In the genomic region with DNA sequence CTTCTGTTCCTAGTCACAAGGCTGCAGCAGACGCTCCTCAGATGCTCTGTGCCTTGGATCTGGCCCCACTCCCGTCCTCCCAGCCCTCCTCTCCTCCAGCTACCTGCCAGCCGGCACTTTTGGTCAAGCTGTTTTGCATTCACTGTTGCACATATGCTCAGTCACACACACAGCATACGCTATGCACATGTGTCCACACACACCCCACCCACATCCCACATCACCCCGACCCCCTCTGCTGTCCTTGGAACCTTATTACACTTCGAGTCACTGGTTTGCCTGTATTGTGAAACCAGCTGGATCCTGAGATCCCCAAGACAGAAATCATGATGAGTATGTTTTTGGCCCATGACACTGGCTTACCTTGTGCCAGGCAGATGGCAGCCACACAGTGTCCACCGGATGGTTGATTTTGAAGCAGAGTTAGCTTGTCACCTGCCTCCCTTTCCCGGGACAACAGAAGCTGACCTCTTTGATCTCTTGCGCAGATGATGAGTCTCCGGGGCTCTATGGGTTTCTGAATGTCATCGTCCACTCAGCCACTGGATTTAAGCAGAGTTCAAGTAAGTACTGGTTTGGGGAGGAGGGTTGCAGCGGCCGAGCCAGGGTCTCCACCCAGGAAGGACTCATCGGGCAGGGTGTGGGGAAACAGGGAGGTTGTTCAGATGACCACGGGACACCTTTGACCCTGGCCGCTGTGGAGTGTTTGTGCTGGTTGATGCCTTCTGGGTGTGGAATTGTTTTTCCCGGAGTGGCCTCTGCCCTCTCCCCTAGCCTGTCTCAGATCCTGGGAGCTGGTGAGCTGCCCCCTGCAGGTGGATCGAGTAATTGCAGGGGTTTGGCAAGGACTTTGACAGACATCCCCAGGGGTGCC, we compare ENCODE assay signal across 8 cellular contexts.
DNase-seq lines count a peak whose midpoint lies in the region; ATAC-seq and TF ChIP-seq lines count a peak whose summit lies in the region.

No MANE protein-coding gene starts in this region.

- no peak for TF ChIP-seq EP300 in upper lobe of left lung (IDR thresholded peaks at IDR 0.05)

- DNase-seq in NCI-H82 (lab: John Stamatoyannopoulos, UW) (peak; percentile 52), NCI-H82 treated with DMSO at 0.1 percent for 48 hours (lab: John Stamatoyannopoulos, UW; ENCODE audit: unreplicated experiment) (no peak), NCI-H69 (lab: John Stamatoyannopoulos, UW) (peak; percentile 59), activated T-cell treated with anti-CD3 and anti-CD28 coated beads for 4 hours (peak; percentile 37), fibroblast of gingiva (ENCODE audit: low read depth) (peak; percentile 64), osteocyte (ENCODE audit: extremely low spot score, unreplicated experiment) (no peak), upper lobe of left lung (peak in 1 of 2 donors; percentile 40)

- no peaks in the 10 kb centered on the region for H3K9me3 Mint-ChIP-seq in osteocyte (ENCODE audit: unreplicated experiment)

- no peak overlapping the region for H3K4me3 ChIP-seq in upper lobe of left lung

- H3K36me3 Mint-ChIP-seq in osteocyte (ENCODE audit: unreplicated experiment) = peaks cover 28% of the 10 kb centered on the region

- TF ChIP-seq CTCF in osteocyte (IDR thresholded peaks at IDR 0.05) (peak; percentile 76), upper lobe of left lung (IDR thresholded peaks at IDR 0.05) (peak; percentile 70 to 79 (median 74))

- H3K27ac ChIP-seq in upper lobe of left lung = peak overlapping the region in 3 of 4 donors; percentile 8 to 32 (median 31)

- H3K4me3 Mint-ChIP-seq in osteocyte (ENCODE audit: unreplicated experiment) = no peak overlapping the region

- H3K9me3 ChIP-seq in upper lobe of left lung = no peaks in the 10 kb centered on the region

- peak; percentile 50 to 66 for ATAC-seq in upper lobe of left lung (ENCODE audit: low FRiP score in 2 of 2)
- no peak for ATAC-seq in HG03342 (IDR thresholded peaks at IDR 0.05; ENCODE audit: unreplicated experiment)

- H3K4me1 ChIP-seq in upper lobe of left lung = no peaks in the 10 kb centered on the region

- H3K4me1 Mint-ChIP-seq in osteocyte (ENCODE audit: unreplicated experiment) = peaks cover 15% of the 10 kb centered on the region

- no peaks in the 10 kb centered on the region for H3K27me3 Mint-ChIP-seq in osteocyte (ENCODE audit: unreplicated experiment)

- no peaks in the 10 kb centered on the region for H3K27me3 ChIP-seq in upper lobe of left lung

- 66 to 87% methylated on average over 12 to 18 of the region's 18 CpGs for WGBS in upper lobe of left lung, 2 donors

- H3K36me3 ChIP-seq in upper lobe of left lung = peaks cover 0 to 100% (median 73%) of the 10 kb centered on the region in 4 donors

- no peak overlapping the region for H3K27ac Mint-ChIP-seq in osteocyte (ENCODE audit: unreplicated experiment)

- no peak for TF ChIP-seq POLR2A in upper lobe of left lung (IDR thresholded peaks at IDR 0.05)

Comparison
In these comparisons a context has a peak if more than half of its experiments do, and no peak if none do; other contexts are left out.
1. DNase-seq: peak in NCI-H82 (single experiment), NCI-H69 (single experiment), activated T-cell treated with anti-CD3 and anti-CD28 coated beads for 4 hours (single experiment) and fibroblast of gingiva (single experiment); none in NCI-H82 treated with DMSO at 0.1 percent for 48 hours (single experiment) and osteocyte (single experiment).